Comparison of ENCODE assay signal across 13 cellular contexts in genomic region chr2:20539776-20540586, GRCh38.
A peak's percentile ranks its signal among the peaks of the same experiment; 100 is the strongest.
DNase-seq lines count a peak whose midpoint lies in the region; ATAC-seq, FAIRE-seq and TF ChIP-seq lines count a peak whose summit lies in the region.
"Had no signal": no experiment of that assay in that cellular context is flagged by ENCODE, and none has a peak within 500 bp of the region (broad histone marks: within the 10 kb centered on the region; RNA-seq: fewer than 3 reads in every experiment).

No MANE protein-coding gene starts in this region.

- H3K27ac ChIP-seq in mammary epithelial cell (ENCODE audit: insufficient read depth, low read depth, low read length) = no peak overlapping the region
- no peak overlapping the region for H3K27ac ChIP-seq in K562 (ENCODE audit: extremely low read depth, low read depth, low read length)
- peak overlapping the region; percentile 39 to 82 (median 60) for H3K27ac ChIP-seq in tibial nerve
- H3K27ac ChIP-seq: tibial artery, VCaP had no signal

- H4K20me1 ChIP-seq in mammary epithelial cell (ENCODE audit: insufficient read depth, low read length) (no peaks in the 10 kb centered on the region), K562 (replicated peaks; ENCODE audit: control insufficient read depth, insufficient read depth, low read length) (no peaks in the 10 kb centered on the region; the same call in 1 of the 2 replicates)

- no peak overlapping the region for H3K9ac ChIP-seq in mammary epithelial cell (ENCODE audit: insufficient read depth, low read length)
- H3K9ac ChIP-seq in K562 (ENCODE audit: insufficient read depth in 1 of 2, low read depth in 2 of 2, low read length in 2 of 2) = peak overlapping the region; percentile 24 to 76; a peak in 3 of 4 replicates

- dilution Hi-C loops in mammary epithelial cell (cut with HindIII; ENCODE audit: low sequenced_read_pairs) = no loop called here

- H3K36me3 ChIP-seq in mammary epithelial cell (ENCODE audit: insufficient read depth, low read length) (no peaks in the 10 kb centered on the region), K562 (ENCODE audit: control insufficient read depth, insufficient read depth, low read length) (no peaks in the 10 kb centered on the region), tibial nerve (no peaks in the 10 kb centered on the region)
- H3K36me3 ChIP-seq: tibial artery had no signal

- in situ Hi-C loops in mammary epithelial cell (cut with MboI; ENCODE audit: low sequenced_read_pairs in 2 of 2) (no loop called here), K562 (cut with MboI) (no loop called here)

- H3K9me1 ChIP-seq in K562 (ENCODE audit: control insufficient read depth, insufficient read depth, low read length) = no peaks in the 10 kb centered on the region

- H2AFZ ChIP-seq in mammary epithelial cell (ENCODE audit: low read depth, low read length) = no peak overlapping the region
- peak overlapping the region; percentile 75 for H2AFZ ChIP-seq in K562 (ENCODE audit: low read depth, low read length)

- TF ChIP-seq EP300 in K562 (IDR thresholded peaks at IDR 0.05; ENCODE audit: low read length) (no peak), tibial nerve (IDR thresholded peaks at IDR 0.05) (peak; percentile 20 to 88)

- H3K4me1 ChIP-seq in mammary epithelial cell (ENCODE audit: insufficient read depth, low read length) (peaks cover 8% of the 10 kb centered on the region), K562 (replicated peaks in 1 of 2; ENCODE audit: control insufficient read depth in 2 of 2, insufficient read depth in 2 of 2, low read length in 2 of 2) (peaks cover 17 to 22% of the 10 kb centered on the region in 2 experiments; a peak in 4 of 5 replicates), tibial nerve (peaks cover 0 to 21% (median 7%) of the 10 kb centered on the region in 4 donors)

- ATAC-seq in K562 (peak; percentile 65), GM19328 (IDR thresholded peaks at IDR 0.05; ENCODE audit: unreplicated experiment) (no peak)
- no peak for ATAC-seq in effector memory CD8-positive, alpha-beta T cell (replicated peaks)

- intact Hi-C loops in MCF 10A (cut with micrococcal nuclease) = no loop called here
- intact Hi-C loops in mammary epithelial cell (cut with micrococcal nuclease) = loop anchor here (2.0 kb wide), 1 partner anchor 95 kb away; no protein-coding TSS in a partner anchor
- intact Hi-C loops in K562 (cut with micrococcal nuclease) = no loop called here

- H3K4me1 Mint-ChIP-seq in MCF 10A (ENCODE audit: insufficient read depth, unreplicated experiment) = peaks cover 19% of the 10 kb centered on the region
- peaks cover 3 to 4% of the 10 kb centered on the region in 2 donors for H3K4me1 Mint-ChIP-seq in effector memory CD8-positive, alpha-beta T cell (ENCODE audit: low read depth in 2 of 2)
- no peaks in the 10 kb centered on the region for H3K4me1 Mint-ChIP-seq in activated CD4-positive, alpha-beta T cell treated with anti-CD3 and anti-CD28 coated beads, Interleukin-2, amount 10 ng/mL, durations not matched to agents 7 days and 5 days
- H3K4me1 Mint-ChIP-seq: activated naive CD8-positive, alpha-beta T cell treated with anti-CD3 and anti-CD28 coated beads, Interleukin-2, amount 10 ng/mL, durations not matched to agents 7 days and 5 days had no signal

- H3K27ac Mint-ChIP-seq in MCF 10A (ENCODE audit: low read depth, unreplicated experiment) = no peak overlapping the region
- H3K27ac Mint-ChIP-seq in effector memory CD8-positive, alpha-beta T cell = no peak overlapping the region
- H3K27ac Mint-ChIP-seq in activated CD4-positive, alpha-beta T cell treated with anti-CD3 and anti-CD28 coated beads, Interleukin-2, amount 10 ng/mL, durations not matched to agents 7 days and 5 days = no peak overlapping the region
- H3K27ac Mint-ChIP-seq: activated naive CD8-positive, alpha-beta T cell treated with anti-CD3 and anti-CD28 coated beads, Interleukin-2, amount 10 ng/mL, durations not matched to agents 7 days and 5 days had no signal

- no peaks in the 10 kb centered on the region for H3K9me3 Mint-ChIP-seq in MCF 10A (ENCODE audit: unreplicated experiment)
- H3K9me3 Mint-ChIP-seq in effector memory CD8-positive, alpha-beta T cell = no peaks in the 10 kb centered on the region
- H3K9me3 Mint-ChIP-seq in activated CD4-positive, alpha-beta T cell treated with anti-CD3 and anti-CD28 coated beads, Interleukin-2, amount 10 ng/mL, durations not matched to agents 7 days and 5 days = no peaks in the 10 kb centered on the region
- H3K9me3 Mint-ChIP-seq: activated naive CD8-positive, alpha-beta T cell treated with anti-CD3 and anti-CD28 coated beads, Interleukin-2, amount 10 ng/mL, durations not matched to agents 7 days and 5 days had no signal

- H3K27me3 ChIP-seq in mammary epithelial cell (ENCODE audit: insufficient read depth, low read length) (no peaks in the 10 kb centered on the region), K562 (ENCODE audit: control insufficient read depth in 2 of 2, insufficient read depth in 2 of 2, low read length in 2 of 2) (peaks cover 7 to 36% of the 10 kb centered on the region in 2 experiments; a peak in 4 of 5 replicates), tibial nerve (no peaks in the 10 kb centered on the region)
- H3K27me3 ChIP-seq: tibial artery had no signal

- H3K79me2 ChIP-seq in mammary epithelial cell (ENCODE audit: insufficient read depth, low read length) = no peaks in the 10 kb centered on the region
- no peaks in the 10 kb centered on the region for H3K79me2 ChIP-seq in K562 (ENCODE audit: control insufficient read depth, insufficient read depth, low read length)

- peaks cover 4% of the 10 kb centered on the region for H3K36me3 Mint-ChIP-seq in MCF 10A (ENCODE audit: insufficient read depth, unreplicated experiment)
- no peaks in the 10 kb centered on the region for H3K36me3 Mint-ChIP-seq in effector memory CD8-positive, alpha-beta T cell (ENCODE audit: insufficient read depth)
- H3K36me3 Mint-ChIP-seq in activated CD4-positive, alpha-beta T cell treated with anti-CD3 and anti-CD28 coated beads, Interleukin-2, amount 10 ng/mL, durations not matched to agents 7 days and 5 days (ENCODE audit: low read depth) = no peaks in the 10 kb centered on the region
- H3K36me3 Mint-ChIP-seq: activated naive CD8-positive, alpha-beta T cell treated with anti-CD3 and anti-CD28 coated beads, Interleukin-2, amount 10 ng/mL, durations not matched to agents 7 days and 5 days had no signal

- no peak for TF ChIP-seq CTCF in MCF 10A (IDR thresholded peaks at IDR 0.05; ENCODE audit: unreplicated experiment)
- TF ChIP-seq CTCF in mammary epithelial cell (conservative IDR thresholded peaks at IDR 0.05 in 1 of 2, IDR thresholded peaks at IDR 0.05 in 1 of 2; ENCODE audit: extremely low read depth in 1 of 2, insufficient read depth in 1 of 2, low read depth in 1 of 2, low read length in 2 of 2) = no peak
- no peak for TF ChIP-seq CTCF in K562 (IDR thresholded peaks at IDR 0.05 in 2 of 3, conservative IDR thresholded peaks at IDR 0.05 in 1 of 3; ENCODE audit: insufficient read depth in 2 of 3, low read depth in 1 of 3, low read length in 3 of 3)
- no peak for TF ChIP-seq CTCF in tibial nerve (IDR thresholded peaks at IDR 0.05)

- 100% methylated on average over 16 of the region's 26 CpGs for WGBS in mammary epithelial cell (ENCODE audit: low coverage, missing lambda C conversion rate)
- 38% methylated on average over 26 of the region's 26 CpGs for WGBS in K562 (ENCODE audit: insufficient coverage, low coverage, missing lambda C conversion rate)
- WGBS in tibial nerve, 2 donors = 71 to 84% methylated on average over 19 to 25 of the region's 26 CpGs

- H3K9me3 ChIP-seq in mammary epithelial cell (replicated peaks; ENCODE audit: insufficient read depth, low read length) = no peaks in the 10 kb centered on the region
- H3K9me3 ChIP-seq in K562 (replicated peaks; ENCODE audit: control insufficient read depth, insufficient read depth, low read depth, low read length) = no peaks in the 10 kb centered on the region
- no peaks in the 10 kb centered on the region for H3K9me3 ChIP-seq in tibial nerve
- H3K9me3 ChIP-seq: tibial artery had no signal

- CTCF ChIA-PET in MCF 10A (lab: Yijun Ruan, JAX) (no interaction called here), mammary epithelial cell (lab: Charles Lee; ENCODE audit: low non-redundant PET) (no interaction called here), K562 (lab: Yijun Ruan, JAX; ENCODE audit: low intra/inter-chr PET ratio) (no interaction called here)
- CTCF ChIA-PET in activated CD4-positive, alpha-beta T cell treated with anti-CD3 and anti-CD28 coated beads, Interleukin-2, amount 10 ng/mL, durations not matched to agents 7 days and 5 days (lab: Charles Lee) = no interaction called here

- peak; percentile 47 for DNase-seq in MCF 10A (ENCODE audit: unreplicated experiment)
- no peak for DNase-seq in mammary epithelial cell
- peak in 3 of 4 experiments; percentile 22 to 41 (median 27) for DNase-seq in K562 (ENCODE audit: extremely low read depth in 1 of 4, low spot score in 3 of 4)
- DNase-seq in midbrain (lab: John Stamatoyannopoulos, UW) = peak; percentile 56
- DNase-seq in tibial nerve (ENCODE audit: low spot score in 2 of 2) = peak in 1 of 2 donors; percentile 25
- DNase-seq in effector memory CD8-positive, alpha-beta T cell = no peak
- no peak for DNase-seq in activated CD4-positive, alpha-beta T cell treated with anti-CD3 and anti-CD28 coated beads, Interleukin-2, amount 10 ng/mL, durations not matched to agents 7 days and 5 days
- DNase-seq: activated CD8-positive, alpha-beta memory T cell treated with anti-CD3 and anti-CD28 coated beads, Interleukin-2, amount 50 U/mL, for 4 hours; activated naive CD8-positive, alpha-beta T cell treated with anti-CD3 and anti-CD28 coated beads, Interleukin-2, amount 10 ng/mL, durations not matched to agents 7 days and 5 days had no signal

- peak; percentile 69 for FAIRE-seq in K562 (lab: Jason Lieb, UNC)
- FAIRE-seq: D721Med had no signal

- no peak overlapping the region for H3K4me3 Mint-ChIP-seq in MCF 10A (ENCODE audit: unreplicated experiment)
- H3K4me3 Mint-ChIP-seq in effector memory CD8-positive, alpha-beta T cell = no peak overlapping the region
- no peak overlapping the region for H3K4me3 Mint-ChIP-seq in activated CD4-positive, alpha-beta T cell treated with anti-CD3 and anti-CD28 coated beads, Interleukin-2, amount 10 ng/mL, durations not matched to agents 7 days and 5 days
- H3K4me3 Mint-ChIP-seq: activated naive CD8-positive, alpha-beta T cell treated with anti-CD3 and anti-CD28 coated beads, Interleukin-2, amount 10 ng/mL, durations not matched to agents 7 days and 5 days had no signal

- no peak for TF ChIP-seq RAD21 in K562 (CRISPR knock-in tag; conservative IDR thresholded peaks at IDR 0.05 in 1 of 2, IDR thresholded peaks at IDR 0.05 in 1 of 2)

- H3K27me3 Mint-ChIP-seq in MCF 10A (ENCODE audit: insufficient read depth, unreplicated experiment) = no peaks in the 10 kb centered on the region
- peaks cover 9 to 53% of the 10 kb centered on the region in 2 donors for H3K27me3 Mint-ChIP-seq in effector memory CD8-positive, alpha-beta T cell
- no peaks in the 10 kb centered on the region for H3K27me3 Mint-ChIP-seq in activated CD4-positive, alpha-beta T cell treated with anti-CD3 and anti-CD28 coated beads, Interleukin-2, amount 10 ng/mL, durations not matched to agents 7 days and 5 days

- H3K4me2 ChIP-seq in mammary epithelial cell (ENCODE audit: insufficient read depth, low read depth, low read length) = no peak overlapping the region
- no peak overlapping the region; the same call in 1 of the 2 replicates for H3K4me2 ChIP-seq in K562 (ENCODE audit: insufficient read depth, low read length)

- POLR2A ChIA-PET in MCF 10A (lab: Yijun Ruan, JAX) (no interaction called here), K562 (lab: Yijun Ruan, JAX) (no interaction called here)
- POLR2A ChIA-PET in activated CD4-positive, alpha-beta T cell treated with anti-CD3 and anti-CD28 coated beads, Interleukin-2, amount 10 ng/mL, durations not matched to agents 7 days and 5 days (lab: Charles Lee) = no interaction called here

- H3K4me3 ChIP-seq in mammary epithelial cell (replicated peaks in 1 of 3; ENCODE audit: insufficient read depth in 1 of 3, low read depth in 2 of 3, low read length in 3 of 3) (no peak overlapping the region), K562 (no peak overlapping the region), tibial nerve (no peak overlapping the region)
- H3K4me3 ChIP-seq: tibial artery had no signal

- TF ChIP-seq POLR2A in K562 (conservative IDR thresholded peaks at IDR 0.05) = no peak
- no peak for TF ChIP-seq POLR2A in tibial nerve (IDR thresholded peaks at IDR 0.05)

- no TSS peak for BruUV-seq in MCF 10A (replicated peaks; lab: Mats Ljungman, UMichigan)
- no TSS peak for BruUV-seq in mammary epithelial cell (replicated peaks; lab: Mats Ljungman, UMichigan)
- no TSS peak for BruUV-seq in K562 (replicated peaks; lab: Mats Ljungman, UMichigan)

Comparison
In these comparisons a context has a peak if more than half of its experiments do, and no peak if none do; other contexts are left out.
1. DNase-seq: peak in MCF 10A (single experiment), K562 (3 of 4) and midbrain (single experiment); none in mammary epithelial cell (single experiment), effector memory CD8-positive, alpha-beta T cell (0 of 3) and activated CD4-positive, alpha-beta T cell treated with anti-CD3 and anti-CD28 coated beads, Interleukin-2, amount 10 ng/mL, durations not matched to agents 7 days and 5 days (single experiment).
2. H3K27ac ChIP-seq: peak in tibial nerve (4 of 4); none in mammary epithelial cell (single experiment) and K562 (single experiment).